ENCODE assay signal across 11 cellular contexts in the genomic region with DNA sequence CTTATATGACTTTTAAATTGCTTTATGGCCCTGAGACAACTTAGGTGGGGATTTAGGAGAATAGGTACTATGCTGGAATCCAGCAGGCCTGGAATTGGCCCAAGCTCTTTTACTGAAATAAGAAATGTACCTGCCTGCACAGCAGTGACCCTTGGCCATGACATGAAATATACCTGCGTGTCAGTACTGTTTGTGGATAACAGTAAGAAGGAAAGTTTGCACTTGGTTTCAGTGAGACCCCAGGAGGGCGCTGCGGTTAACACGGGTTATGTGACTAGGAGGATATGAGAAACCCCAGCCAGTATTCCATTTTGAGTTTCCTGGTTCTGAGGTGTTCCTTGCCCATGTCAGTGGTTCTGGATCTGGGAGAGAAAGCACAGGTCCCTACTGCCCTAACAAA. TPM values are rescaled to one million over a fixed set of nuclear protein-coding genes. Genes with fewer than 3 reads are reported as not detected.
DNase-seq lines count a peak whose midpoint lies in the region; ATAC-seq, FAIRE-seq and TF ChIP-seq lines count a peak whose summit lies in the region.
"Had no signal": no experiment of that assay in that cellular context is flagged by ENCODE, and none has a peak within 500 bp of the region (broad histone marks: within the 10 kb centered on the region; RNA-seq: fewer than 3 reads in every experiment).

No MANE protein-coding gene starts in this region.

- FAIRE-seq in keratinocyte (lab: Jason Lieb, UNC), result no peak

- peaks cover 2% of the 10 kb centered on the region for H3K36me3 Mint-ChIP-seq in T-helper 1 cell treated with Interleukin-12 subunit alpha and Interleukin-12 subunit beta and Interleukin-4 antibody, amounts not matched to agents 30 μg/mL and 1 μg/mL, for 36 hours (ENCODE audit: low read depth)

- H3K4me3 Mint-ChIP-seq in T-helper 1 cell treated with Interleukin-12 subunit alpha and Interleukin-12 subunit beta and Interleukin-4 antibody, amounts not matched to agents 30 μg/mL and 1 μg/mL, for 36 hours, result peak overlapping the region; percentile 80

- no peaks in the 10 kb centered on the region for H3K27me3 ChIP-seq in keratinocyte (ENCODE audit: control insufficient read depth, extremely low read depth, insufficient read depth, low read length)
- no peaks in the 10 kb centered on the region for H3K27me3 ChIP-seq in neuronal stem cell (ENCODE audit: control insufficient read depth in 3 of 3, insufficient read depth in 3 of 3, low read depth in 1 of 3, low read length in 3 of 3)

- dilution Hi-C loops in keratinocyte (cut with MboI; ENCODE audit: extremely low pct_ligation_motif_present, low sequenced_read_pairs), result no loop called here

- H2AK5ac ChIP-seq in neuronal stem cell (ENCODE audit: low read depth, low read length), result no peak overlapping the region

- no peak overlapping the region for H3K23ac ChIP-seq in neuronal stem cell (ENCODE audit: low read depth, low read length, poor library complexity)

- H3K4me3 ChIP-seq in keratinocyte (ENCODE audit: control insufficient read depth in 2 of 3, extremely low read depth in 1 of 3, insufficient read depth in 2 of 3, low read depth in 1 of 3, low read length in 3 of 3) (no peak overlapping the region), neuronal stem cell (ENCODE audit: low read length in 2 of 2) (no peak overlapping the region)

- no peaks in the 10 kb centered on the region for H3K79me1 ChIP-seq in neuronal stem cell (ENCODE audit: low read depth, low read length)

- no peak overlapping the region for H3K14ac ChIP-seq in neuronal stem cell (ENCODE audit: low read length)

- DNase-seq in keratinocyte (ENCODE audit: low read depth, low spot score) (no peak), OCI-M1 (lab: John Stamatoyannopoulos, UW) (no peak), KG1 (lab: John Stamatoyannopoulos, UW) (no peak), neuronal stem cell (ENCODE audit: low spot score) (no peak), dedifferentiated amniotic fluid mesenchymal stem cell (ENCODE audit: extremely low spot score) (no peak)
- DNase-seq: cerebellar nuclear complex, NCI-H524 treated with DMSO at 0.1 percent for 48 hours, nucleus accumbens had no signal

- no peak overlapping the region for H2AFZ ChIP-seq in keratinocyte (ENCODE audit: control insufficient read depth, low read length)
- H2AFZ ChIP-seq in neuronal stem cell (ENCODE audit: low read length), result no peak overlapping the region

- H3K79me2 ChIP-seq in keratinocyte (ENCODE audit: control insufficient read depth, insufficient read depth, low read length), result peaks cover 68% of the 10 kb centered on the region

- peaks cover 71% of the 10 kb centered on the region for H3K4me1 Mint-ChIP-seq in T-helper 1 cell treated with Interleukin-12 subunit alpha and Interleukin-12 subunit beta and Interleukin-4 antibody, amounts not matched to agents 30 μg/mL and 1 μg/mL, for 36 hours (ENCODE audit: low read depth)

- no peak overlapping the region for H4K91ac ChIP-seq in neuronal stem cell (ENCODE audit: low read depth, low read length, poor library complexity)

- H3K27ac Mint-ChIP-seq in T-helper 1 cell treated with Interleukin-12 subunit alpha and Interleukin-12 subunit beta and Interleukin-4 antibody, amounts not matched to agents 30 μg/mL and 1 μg/mL, for 36 hours, result peak overlapping the region; percentile 75

- H3K36me3 ChIP-seq in keratinocyte (ENCODE audit: control insufficient read depth in 2 of 2, extremely low read depth in 1 of 2, insufficient read depth in 2 of 2, low read length in 2 of 2) (no peaks in the 10 kb centered on the region), neuronal stem cell (replicated peaks in 1 of 2; ENCODE audit: control insufficient read depth in 2 of 2, insufficient read depth in 2 of 2, low read length in 2 of 2) (no peaks in the 10 kb centered on the region)

- H2BK15ac ChIP-seq in neuronal stem cell (ENCODE audit: low read length), result no peak overlapping the region

- no peak overlapping the region for H2BK5ac ChIP-seq in neuronal stem cell (ENCODE audit: low read length)

- no peaks in the 10 kb centered on the region for H4K20me1 ChIP-seq in keratinocyte (ENCODE audit: control insufficient read depth, extremely low read depth, insufficient read depth, low read length)

- no peak for TF ChIP-seq CTCF in keratinocyte (optimal IDR thresholded peaks at IDR 0.05 in 1 of 3, IDR thresholded peaks at IDR 0.05 in 1 of 3, conservative IDR thresholded peaks at IDR 0.05 in 1 of 3; ENCODE audit: extremely low read depth in 1 of 3, insufficient read depth in 2 of 3, low read length in 3 of 3)

- no peak overlapping the region for H3K18ac ChIP-seq in neuronal stem cell (ENCODE audit: low read length)

- H3K9ac ChIP-seq in keratinocyte (ENCODE audit: control insufficient read depth, extremely low read depth, insufficient read depth, low read length) (no peak overlapping the region), neuronal stem cell (ENCODE audit: low read depth, low read length, poor library complexity) (no peak overlapping the region)

- H3K4ac ChIP-seq in neuronal stem cell (ENCODE audit: low read length), result no peak overlapping the region

- no peaks in the 10 kb centered on the region for H3K9me3 Mint-ChIP-seq in T-helper 1 cell treated with Interleukin-12 subunit alpha and Interleukin-12 subunit beta and Interleukin-4 antibody, amounts not matched to agents 30 μg/mL and 1 μg/mL, for 36 hours

- peak; percentile 40 for ATAC-seq in GM18498 (IDR thresholded peaks at IDR 0.05; ENCODE audit: unreplicated experiment)
- ATAC-seq in GM21717 (IDR thresholded peaks at IDR 0.05; ENCODE audit: unreplicated experiment), result peak; percentile 33

- peaks cover 73% of the 10 kb centered on the region for H3K4me1 ChIP-seq in keratinocyte (ENCODE audit: control insufficient read depth, extremely low read depth, insufficient read depth, low read length)
- H3K4me1 ChIP-seq in neuronal stem cell (ENCODE audit: control insufficient read depth in 2 of 2, insufficient read depth in 1 of 2, low read depth in 1 of 2, low read length in 2 of 2), result peaks cover 0 to 3% of the 10 kb centered on the region in 2 donors

- H3K9me3 ChIP-seq in keratinocyte (ENCODE audit: control insufficient read depth, low read depth, low read length), result no peaks in the 10 kb centered on the region
- H3K9me3 ChIP-seq in neuronal stem cell (replicated peaks in 1 of 2; ENCODE audit: control insufficient read depth in 2 of 2, insufficient read depth in 1 of 2, low read depth in 1 of 2, low read length in 2 of 2), result no peaks in the 10 kb centered on the region

- H4K8ac ChIP-seq in neuronal stem cell (ENCODE audit: low read depth, low read length), result no peak overlapping the region

- H3K9me1 ChIP-seq in keratinocyte (ENCODE audit: control insufficient read depth, extremely low read depth, insufficient read depth, low read length), result no peaks in the 10 kb centered on the region

- H3K27me3 Mint-ChIP-seq in T-helper 1 cell treated with Interleukin-12 subunit alpha and Interleukin-12 subunit beta and Interleukin-4 antibody, amounts not matched to agents 30 μg/mL and 1 μg/mL, for 36 hours (ENCODE audit: low read depth), result no peaks in the 10 kb centered on the region

- H2BK12ac ChIP-seq in neuronal stem cell (ENCODE audit: low read length), result no peak overlapping the region

- peak overlapping the region; percentile 8 for H3K4me2 ChIP-seq in keratinocyte (ENCODE audit: control insufficient read depth, extremely low read depth, insufficient read depth, low read depth, low read length)
- no peak overlapping the region for H3K4me2 ChIP-seq in neuronal stem cell (ENCODE audit: insufficient read depth, low read length, poor library complexity, severe bottlenecking)

- no peak overlapping the region for H2BK120ac ChIP-seq in neuronal stem cell (ENCODE audit: low read depth, low read length)

- WGBS in neuronal stem cell (ENCODE audit: extremely low coverage in 2 of 2, insufficient read length in 2 of 2, insufficient replicate concordance in 1 of 2), 2 donors, result no CpG with 5 or more reads among the region's 4 CpGs

- H3K27ac ChIP-seq in keratinocyte (ENCODE audit: control insufficient read depth, insufficient read depth, low read length) (peak overlapping the region; percentile 89), neuronal stem cell (replicated peaks; ENCODE audit: low read length) (no peak overlapping the region)

RNA-seq across cellular contexts. Expression of gene MTM1, which starts 5.3 kb away (rescaled TPM):
- polyA plus RNA-seq in keratinocyte, result 7.3 to 13.9 TPM (median 9.6 TPM) in 3 replicates
- 12.6 TPM for polyA plus RNA-seq in keratinocyte (2011; ENCODE audit: low read depth)
- polyA plus RNA-seq in keratinocyte (2011; cell fraction: cytosol; rRNA removed), result 5.1 and 8.4 TPM in 2 replicates
- 11.5 and 13.3 TPM in 2 replicates for polyA plus RNA-seq in keratinocyte (2011; cell fraction: nucleus; rRNA removed)
- 10.7 and 11.0 TPM in 2 replicates for polyA plus RNA-seq in keratinocyte (2012; ENCODE audit: low replicate concordance)
- 5.0 to 14.7 TPM (median 10.7 TPM) in 3 replicates for polyA minus RNA-seq in keratinocyte
- polyA minus RNA-seq in keratinocyte (2011; cell fraction: cytosol; rRNA and poly(A)+ RNA removed), result 3.5 TPM
- 9.5 and 15.0 TPM in 2 replicates for polyA minus RNA-seq in keratinocyte (2011; cell fraction: nucleus; rRNA and poly(A)+ RNA removed)
- polyA plus RNA-seq in neuronal stem cell (2013, experiment 1 of 2), result 4.0 TPM
- polyA plus RNA-seq in neuronal stem cell (2013, experiment 2 of 2), result 3.9 TPM
